Comparison of ENCODE assay signal across 20 cellular contexts in the genomic region with DNA sequence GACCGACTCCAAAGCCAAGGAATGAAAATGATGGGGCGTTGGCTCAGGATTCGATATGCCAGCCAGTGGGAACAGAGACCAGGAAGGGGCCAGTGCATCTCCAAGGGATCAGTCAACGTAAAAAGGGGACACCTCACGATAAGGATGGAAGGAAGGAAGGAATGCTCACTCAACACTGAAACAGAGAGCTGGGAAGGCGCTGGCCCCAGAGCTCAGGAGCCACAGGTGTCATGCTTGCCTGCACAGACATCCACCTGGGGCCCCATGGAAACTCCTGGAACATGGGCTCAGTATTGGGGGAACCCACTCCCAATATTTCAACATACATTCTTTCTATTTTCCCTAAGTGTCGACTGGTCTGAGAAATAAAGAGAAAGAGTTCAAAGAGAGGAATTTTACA. TPM values are rescaled to one million over a fixed set of nuclear protein-coding genes. Genes with fewer than 3 reads are reported as not detected.
"Had no signal": no experiment of that assay in that cellular context is flagged by ENCODE, and none has a peak within 500 bp of the region (broad histone marks: within the 10 kb centered on the region; RNA-seq: fewer than 3 reads in every experiment).

No MANE protein-coding gene starts in this region.

- ATAC-seq: activated T-helper 17 cell treated with anti-CD3 and anti-CD28 coated beads, Interleukin-2, amount 50 U/mL, for 72 hours had no signal

- H3K4me3 ChIP-seq: esophagus muscularis mucosa, ovary, SK-N-MC had no signal

- H3K9me3 ChIP-seq: esophagus muscularis mucosa, ovary had no signal

- H3K36me3 ChIP-seq: brain microvascular endothelial cell, ovary had no signal

- H3K27ac Mint-ChIP-seq: activated naive CD8-positive, alpha-beta T cell; activated T-helper 17 cell treated with anti-CD3 and anti-CD28 coated beads, Interleukin-2, amount 50 U/mL, for 72 hours; mesothelial cell of epicardium had no signal

- H3K27me3 ChIP-seq: brain microvascular endothelial cell, ovary had no signal

- H3K4me3 Mint-ChIP-seq: activated naive CD8-positive, alpha-beta T cell; activated T-helper 17 cell treated with anti-CD3 and anti-CD28 coated beads, Interleukin-2, amount 50 U/mL, for 72 hours; mesothelial cell of epicardium had no signal

- H3K27me3 Mint-ChIP-seq: activated naive CD8-positive, alpha-beta T cell; activated T-helper 17 cell treated with anti-CD3 and anti-CD28 coated beads, Interleukin-2, amount 50 U/mL, for 72 hours had no signal

- DNase-seq: activated CD4-positive, alpha-beta T cell treated with anti-CD3 and anti-CD28 coated beads, Interleukin-2, amount 50 U/mL, for 48 hours; activated CD4-positive, CD25-positive, alpha-beta regulatory T cell treated with anti-CD3 and anti-CD28 coated beads, Interleukin-2, amount 50 U/mL, for 72 hours; amniotic stem cell; brain microvascular endothelial cell; hippocampal formation; Right ventricle myocardium superior; stimulated activated CD4-positive, alpha-beta T cell treated with anti-CD3 and anti-CD28 coated beads, Interleukin-4, amount 100 ng/mL, for 1 hour; stimulated activated naive CD4-positive, alpha-beta T cell; substantia nigra; T-helper 1 cell; T1000; trophoblast cell had no signal

- H3K27ac ChIP-seq: brain microvascular endothelial cell, ovary, SK-N-MC had no signal

RNA-seq across cellular contexts. Expression of a gene that starts 6.3 kb away (rescaled TPM):
- total RNA-seq: activated T-helper 17 cell treated with anti-CD3 and anti-CD28 coated beads, Interleukin-2, amount 50 U/mL, for 72 hours; kidney epithelial cell had no signal

RNA-seq across cellular contexts. Expression of a gene that starts 16.2 kb away (rescaled TPM):
- total RNA-seq: activated T-helper 17 cell treated with anti-CD3 and anti-CD28 coated beads, Interleukin-2, amount 50 U/mL, for 72 hours; kidney epithelial cell; mesothelial cell of epicardium; renal cortical epithelial cell had no signal
